8 cellular contexts compared by ENCODE assay signal in genomic region chrX:155334486-155335316, GRCh38. TPM values are rescaled to one million over a fixed set of nuclear protein-coding genes. Genes with fewer than 3 reads are reported as not detected.
DNase-seq lines count a peak whose midpoint lies in the region; ATAC-seq, FAIRE-seq and TF ChIP-seq lines count a peak whose summit lies in the region.

Gene CLIC2, minus strand, starts transcription at chrX:155334614. Its CDS starts 187 bp downstream, at chrX:155334427.

- dilution Hi-C loops in endothelial cell of umbilical vein (cut with MboI; ENCODE audit: extremely low pct_ligation_motif_present, low sequenced_read_pairs): no loop called here

- no peak for TF ChIP-seq CTCF in A673 (conservative IDR thresholded peaks at IDR 0.05; ENCODE audit: low read depth, low read length)
- no peak for TF ChIP-seq CTCF in endothelial cell of umbilical vein (IDR thresholded peaks at IDR 0.05; ENCODE audit: extremely low read depth in 1 of 2, insufficient read depth in 1 of 2, low read depth in 1 of 2, low read length in 2 of 2)
- no peak for TF ChIP-seq CTCF in gastrocnemius medialis (IDR thresholded peaks at IDR 0.05 in 4 of 5, conservative IDR thresholded peaks at IDR 0.05 in 1 of 5)

- no peaks in the 10 kb centered on the region for H3K36me3 ChIP-seq in A673 (ENCODE audit: insufficient read depth, low read length, poor library complexity, severe bottlenecking)
- no peaks in the 10 kb centered on the region for H3K36me3 ChIP-seq in endothelial cell of umbilical vein (ENCODE audit: control insufficient read depth in 2 of 2, extremely low read depth in 1 of 2, insufficient read depth in 2 of 2, low read length in 2 of 2)
- no peaks in the 10 kb centered on the region for H3K36me3 ChIP-seq in gastrocnemius medialis

- in situ Hi-C loops in gastrocnemius medialis (cut with MboI; ENCODE audit: low sequenced_read_pairs in 4 of 4): no loop called here

- FAIRE-seq in endothelial cell of umbilical vein (lab: Jason Lieb, UNC): no peak

- H3K4me1 ChIP-seq in A673 (ENCODE audit: insufficient read depth, low read length, poor library complexity, severe bottlenecking) (no peaks in the 10 kb centered on the region), endothelial cell of umbilical vein (ENCODE audit: control insufficient read depth, extremely low read depth, insufficient read depth, low read length) (no peaks in the 10 kb centered on the region), gastrocnemius medialis (no peaks in the 10 kb centered on the region)

- H3K9me3 ChIP-seq in A673 (ENCODE audit: low read depth, low read length, poor library complexity, severe bottlenecking) (no peaks in the 10 kb centered on the region), endothelial cell of umbilical vein (replicated peaks; ENCODE audit: control insufficient read depth, insufficient read depth, low read length) (no peaks in the 10 kb centered on the region), gastrocnemius medialis (no peaks in the 10 kb centered on the region)

- peak within 1 kb of the TSS; percentile 16 for H2AFZ ChIP-seq in endothelial cell of umbilical vein (ENCODE audit: low read depth, low read length)

- H3K27ac ChIP-seq in A673 (ENCODE audit: low read depth, low read length, poor library complexity, severe bottlenecking): no peak within 1 kb of the TSS
- no peak within 1 kb of the TSS for H3K27ac ChIP-seq in endothelial cell of umbilical vein (ENCODE audit: insufficient read depth, low read depth, low read length)
- peak within 1 kb of the TSS; percentile 54 to 67 (median 60) for H3K27ac ChIP-seq in gastrocnemius medialis

- H3K4me3 ChIP-seq in A673 (ENCODE audit: low read depth, low read length, poor library complexity, severe bottlenecking): no peak within 1 kb of the TSS
- H3K4me3 ChIP-seq in endothelial cell of umbilical vein (replicated peaks in 1 of 3; ENCODE audit: insufficient read depth in 1 of 3, low read depth in 1 of 3, low read length in 3 of 3): no peak within 1 kb of the TSS
- H3K4me3 ChIP-seq in gastrocnemius medialis: peak within 1 kb of the TSS; percentile 18 to 43 (median 30)

- POLR2A ChIA-PET in A673 (lab: Charles Lee; ENCODE audit: low non-redundant PET) (no interaction called here), endothelial cell of umbilical vein (lab: Charles Lee) (no interaction called here)

- H3K9ac ChIP-seq in endothelial cell of umbilical vein (replicated peaks; ENCODE audit: extremely low read depth, insufficient read depth, low read length): no peak within 1 kb of the TSS

- DNase-seq in A673 (ENCODE audit: low spot score) (peak; percentile 63), NCI-H1694 treated with DMSO at 0.1 percent for 48 hours (lab: John Stamatoyannopoulos, UW) (peak; percentile 52), endothelial cell of umbilical vein (ENCODE audit: low read depth, low spot score) (peak; percentile 65), gastrocnemius medialis (peak in 1 of 2 donors; percentile 9), NOMO-1 treated with dmso at 0.1 percent for 144 hours (lab: John Stamatoyannopoulos, UW; ENCODE audit: unreplicated experiment) (no peak), NCI-H1436 (lab: John Stamatoyannopoulos, UW) (no peak)
- no peak for DNase-seq in activated CD8-positive, alpha-beta memory T cell treated with anti-CD3 and anti-CD28 coated beads, Interleukin-2, amount 50 U/mL, for 48 hours

- intact Hi-C loops in A673 (cut with micrococcal nuclease; ENCODE audit: unreplicated experiment): no loop called here
- intact Hi-C loops in endothelial cell of umbilical vein (cut with micrococcal nuclease): no loop called here
- intact Hi-C loops in gastrocnemius medialis (cut with DNase I; ENCODE audit: low total_unique reads): no loop called here

- H3K79me2 ChIP-seq in endothelial cell of umbilical vein (ENCODE audit: control insufficient read depth, insufficient read depth, low read length): no peaks in the 10 kb centered on the region

- H3K9me1 ChIP-seq in endothelial cell of umbilical vein (replicated peaks; ENCODE audit: control insufficient read depth, extremely low read depth, insufficient read depth, low read length): no peaks in the 10 kb centered on the region

- no peaks in the 10 kb centered on the region for H4K20me1 ChIP-seq in endothelial cell of umbilical vein (replicated peaks; ENCODE audit: control insufficient read depth, extremely low read depth, insufficient read depth, low read length)

- ATAC-seq in GM18907 (IDR thresholded peaks at IDR 0.05; ENCODE audit: unreplicated experiment) (peak; percentile 51), gastrocnemius medialis (peak; percentile 36 to 47)

- no TSS peak for BruUV-seq in A673 (replicated peaks; lab: Mats Ljungman, UMichigan)
- BruUV-seq in endothelial cell of umbilical vein (replicated peaks; lab: Mats Ljungman, UMichigan): no TSS peak

- TF ChIP-seq POLR2A in endothelial cell of umbilical vein (IDR thresholded peaks at IDR 0.05; ENCODE audit: low read depth, low read length) (no peak), gastrocnemius medialis (IDR thresholded peaks at IDR 0.05) (peak; percentile 15 to 47)

- no peaks in the 10 kb centered on the region for H3K27me3 ChIP-seq in A673 (replicated peaks; ENCODE audit: insufficient read depth, low read depth, low read length, poor library complexity)
- no peaks in the 10 kb centered on the region for H3K27me3 ChIP-seq in endothelial cell of umbilical vein (ENCODE audit: control insufficient read depth in 2 of 2, insufficient read depth in 2 of 2, low read length in 2 of 2)
- H3K27me3 ChIP-seq in gastrocnemius medialis: no peaks in the 10 kb centered on the region

- no peak within 1 kb of the TSS for H3K4me2 ChIP-seq in endothelial cell of umbilical vein (ENCODE audit: insufficient read depth, low read length)

- CTCF ChIA-PET in A673 (lab: Charles Lee) (no interaction called here), endothelial cell of umbilical vein (lab: Charles Lee) (no interaction called here)

TF ChIP-seq in endothelial cell of umbilical vein, 7 proteins besides CTCF, POLR2A, EP300 and RAD21:
- TF ChIP-seq, protein P1, sequence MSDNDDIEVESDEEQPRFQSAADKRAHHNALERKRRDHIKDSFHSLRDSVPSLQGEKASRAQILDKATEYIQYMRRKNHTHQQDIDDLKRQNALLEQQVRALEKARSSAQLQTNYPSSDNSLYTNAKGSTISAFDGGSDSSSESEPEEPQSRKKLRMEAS (IDR thresholded peaks at IDR 0.05; ENCODE audit: insufficient read depth, insufficient read length): no peak
- no peak for TF ChIP-seq EZH2 (IDR thresholded peaks at IDR 0.05; ENCODE audit: borderline replicate concordance, low read depth, low read length, severe bottlenecking)
- no peak for TF ChIP-seq GATA2 (IDR thresholded peaks at IDR 0.05; ENCODE audit: insufficient read depth, insufficient read length, low read depth, low read length)
- no peak for TF ChIP-seq FOS (IDR thresholded peaks at IDR 0.05; ENCODE audit: borderline replicate concordance, insufficient read depth, low read length)
- TF ChIP-seq MYC (IDR thresholded peaks at IDR 0.05; ENCODE audit: low read depth, low read length): no peak
- TF ChIP-seq POLR2AphosphoS5 (IDR thresholded peaks at IDR 0.05; ENCODE audit: insufficient read depth, low read depth, low read length): no peak
- TF ChIP-seq JUN (IDR thresholded peaks at IDR 0.05; ENCODE audit: borderline replicate concordance, insufficient read depth, insufficient read length, low read depth): no peak

RNA-seq across cellular contexts. Expression of gene CLIC2, which starts in this region (rescaled TPM):
- total RNA-seq in A673 (2021) (1.7 and 2.7 TPM in 2 replicates), endothelial cell of umbilical vein (0.25 and 0.73 TPM in 2 replicates), gastrocnemius medialis (10 to 100 TPM in 1 of 4 donors, 1 to 10 TPM in 3; 4.5 to 13.3 (median 7.7) TPM)
- polyA plus RNA-seq in endothelial cell of umbilical vein: 0.11 and 0.23 TPM in 2 replicates
- polyA plus RNA-seq in endothelial cell of umbilical vein (2011; cell fraction: cytosol; rRNA removed): 0.23 and 0.55 TPM in 2 replicates
- polyA plus RNA-seq in endothelial cell of umbilical vein (2011; cell fraction: nucleus; rRNA removed): 0.50 and 0.78 TPM in 2 replicates
- 0.15 TPM in 1 of 2 replicates, not detected in the other for polyA plus RNA-seq in endothelial cell of umbilical vein (2012)
- polyA minus RNA-seq in endothelial cell of umbilical vein: 0.87 and 1.1 TPM in 2 replicates
- not detected for polyA minus RNA-seq in endothelial cell of umbilical vein (2011; cell fraction: cytosol; rRNA and poly(A)+ RNA removed)
- 0.24 TPM in 1 of 2 replicates, not detected in the other for polyA minus RNA-seq in endothelial cell of umbilical vein (2011; cell fraction: nucleus; rRNA and poly(A)+ RNA removed)

Comparison
In these comparisons a context has a peak if more than half of its experiments do, and no peak if none do; other contexts are left out.
1. DNase-seq: peak in A673 (single experiment), NCI-H1694 treated with DMSO at 0.1 percent for 48 hours (single experiment) and endothelial cell of umbilical vein (single experiment); none in NOMO-1 treated with dmso at 0.1 percent for 144 hours (single experiment), NCI-H1436 (single experiment) and activated CD8-positive, alpha-beta memory T cell treated with anti-CD3 and anti-CD28 coated beads, Interleukin-2, amount 50 U/mL, for 48 hours (single experiment).
2. H3K27ac ChIP-seq: peak in gastrocnemius medialis (4 of 4); none in A673 (single experiment) and endothelial cell of umbilical vein (single experiment).
3. H3K4me3 ChIP-seq: peak in gastrocnemius medialis (4 of 4); none in A673 (single experiment) and endothelial cell of umbilical vein (0 of 3).